ENCODE assay signal across 8 cellular contexts in the genomic region with DNA sequence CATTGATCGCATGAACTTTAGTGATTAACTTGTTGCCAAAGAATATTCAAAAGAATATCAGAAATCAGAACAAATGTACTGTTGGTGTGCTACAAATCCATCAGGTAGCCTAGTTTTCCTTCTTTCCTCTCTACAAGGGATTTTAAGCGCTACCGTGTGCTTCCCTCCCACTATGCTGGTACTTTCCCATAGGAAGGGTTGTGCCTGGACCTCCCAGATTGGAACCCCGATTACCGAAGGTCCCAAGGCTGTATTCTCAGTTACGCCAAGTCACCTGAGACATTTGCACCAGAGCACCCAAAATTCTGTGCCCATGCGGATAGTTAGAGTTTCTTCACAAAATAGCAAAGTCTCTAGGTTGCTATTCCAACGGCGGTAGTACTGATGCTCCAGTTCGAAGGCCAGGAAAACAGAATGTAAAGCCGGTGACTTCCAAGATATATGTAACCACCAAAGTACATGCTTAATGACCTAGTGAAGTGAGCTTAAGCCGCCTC. TPM values are rescaled to one million over a fixed set of nuclear protein-coding genes. Genes with fewer than 3 reads are reported as not detected.
A peak's percentile ranks its signal among the peaks of the same experiment; 100 is the strongest.
DNase-seq lines count a peak whose midpoint lies in the region; ATAC-seq and TF ChIP-seq lines count a peak whose summit lies in the region.

No MANE protein-coding gene starts in this region.

- H4K20me1 ChIP-seq in fibroblast of lung (ENCODE audit: control insufficient read depth, extremely low read depth, insufficient read depth, low read length), result no peaks in the 10 kb centered on the region

- peak overlapping the region; percentile 81 for H3K4me2 ChIP-seq in fibroblast of lung (ENCODE audit: extremely low read depth, insufficient read depth, low read length)

- peak overlapping the region; percentile 90 for H3K4me3 ChIP-seq in AG10803 (ENCODE audit: low read length)
- peak overlapping the region; percentile 47 to 96 (median 66) for H3K4me3 ChIP-seq in fibroblast of lung (replicated peaks in 1 of 4; ENCODE audit: control extremely low read depth in 1 of 4, insufficient read depth in 1 of 4, low read depth in 3 of 4, low read length in 4 of 4)
- peak overlapping the region; percentile 84 for H3K4me3 ChIP-seq in rectal smooth muscle tissue (ENCODE audit: low read length)

- H3K9ac ChIP-seq in fibroblast of lung (ENCODE audit: insufficient read depth, low read length) (no peak overlapping the region), rectal smooth muscle tissue (ENCODE audit: low read length) (peak overlapping the region; percentile 68)

- POLR2A ChIA-PET in RWPE1 (lab: Yijun Ruan, JAX; ENCODE audit: low non-redundant PET) (interaction anchor here (0.6 kb wide), 2 partner anchors 118 to 123 kb away, joined by 3 to 4 read pairs; no protein-coding TSS in a partner anchor), GM10248 (lab: Yijun Ruan, JAX) (interaction anchor here (0.6 to 1.9 kb wide), 7 partner anchors 9 to 249 kb away, joined by 3 to 10 read pairs (median 4); a partner anchor contains a TSS)

- TF ChIP-seq CTCF in AG10803 (conservative IDR thresholded peaks at IDR 0.05; ENCODE audit: low read length), result 0 out of 2 replicates have a peak, but pooled peaks have one; percentile 2
- TF ChIP-seq CTCF in RWPE1 (conservative IDR thresholded peaks at IDR 0.05; ENCODE audit: low read depth), result no peak
- no peak for TF ChIP-seq CTCF in fibroblast of lung (conservative IDR thresholded peaks at IDR 0.05 in 1 of 2, IDR thresholded peaks at IDR 0.05 in 1 of 2; ENCODE audit: low read depth in 1 of 2, low read length in 2 of 2)
- TF ChIP-seq CTCF in GM10248 (IDR thresholded peaks at IDR 0.05; ENCODE audit: control extremely low read depth, extremely low read depth, low read depth, missing control alignments), result no peak

- peak overlapping the region; percentile 91 for H3K27ac ChIP-seq in RWPE1
- no peak overlapping the region for H3K27ac ChIP-seq in fibroblast of lung (ENCODE audit: insufficient read depth, low read length)
- peak overlapping the region; percentile 91 for H3K27ac ChIP-seq in rectal smooth muscle tissue (ENCODE audit: low read depth, low read length)

- DNase-seq in AG10803 (ENCODE audit: low read depth) (no peak), RWPE1 (ENCODE audit: low spot score) (no peak), fibroblast of lung (ENCODE audit: low read depth in 2 of 2) (no peak), GM10248 (ENCODE audit: extremely low spot score) (no peak), NCI-H1436 treated with DMSO at 0.1 percent for 48 hours (lab: John Stamatoyannopoulos, UW) (no peak)

- ATAC-seq in GM21447 (IDR thresholded peaks at IDR 0.05; ENCODE audit: unreplicated experiment) (peak; percentile 13), GM18519 (IDR thresholded peaks at IDR 0.05; ENCODE audit: low FRiP score, unreplicated experiment) (no peak)

- H3K36me3 ChIP-seq in fibroblast of lung (ENCODE audit: control insufficient read depth, insufficient read depth, low read length), result no peaks in the 10 kb centered on the region
- peaks cover 4% of the 10 kb centered on the region for H3K36me3 ChIP-seq in rectal smooth muscle tissue (ENCODE audit: control insufficient read depth, insufficient read depth, low read length)

- H3K79me2 ChIP-seq in fibroblast of lung (ENCODE audit: control insufficient read depth, insufficient read depth, low read length), result peaks cover 30% of the 10 kb centered on the region

- H3K4me1 ChIP-seq in fibroblast of lung (ENCODE audit: control insufficient read depth, extremely low read depth, insufficient read depth, low read length), result no peaks in the 10 kb centered on the region
- peaks cover 8% of the 10 kb centered on the region for H3K4me1 ChIP-seq in rectal smooth muscle tissue (ENCODE audit: control insufficient read depth, insufficient read depth, low read length)

- no peaks in the 10 kb centered on the region for H3K9me3 ChIP-seq in fibroblast of lung (ENCODE audit: control insufficient read depth, insufficient read depth, low read depth, low read length)

- H3K27me3 ChIP-seq in fibroblast of lung (ENCODE audit: control insufficient read depth, insufficient read depth, low read length) (peaks cover 6% of the 10 kb centered on the region), rectal smooth muscle tissue (ENCODE audit: control insufficient read depth, insufficient read depth, low read length) (no peaks in the 10 kb centered on the region)

- CTCF ChIA-PET in RWPE1 (lab: Yijun Ruan, JAX), result interaction anchor here (0.6 to 1.6 kb wide), 9 partner anchors 20 to 1179 kb away, joined by 3 to 8 read pairs (median 3); a partner anchor contains a TSS
- CTCF ChIA-PET in GM10248 (lab: Yijun Ruan, JAX), result interaction anchor here (0.8 to 6.7 kb wide), 18 partner anchors 9 to 283 kb away, joined by 3 to 59 read pairs (median 4); no protein-coding TSS in a partner anchor

- peak overlapping the region; percentile 82 for H2AFZ ChIP-seq in fibroblast of lung (ENCODE audit: low read length)

RNA-seq across cellular contexts. Expression of a gene that starts 23.4 kb away (rescaled TPM):
- 0.17 and 0.26 TPM in 2 replicates for total RNA-seq in fibroblast of lung
- 0.07 and 0.14 TPM in 2 replicates for polyA plus RNA-seq in fibroblast of lung
- 0.03 and 0.31 TPM in 2 replicates for polyA plus RNA-seq in fibroblast of lung (2012)
- polyA minus RNA-seq in fibroblast of lung (ENCODE audit: low replicate concordance), result 2.8 TPM in 1 of 2 replicates, not detected in the other
